In the genomic region with DNA sequence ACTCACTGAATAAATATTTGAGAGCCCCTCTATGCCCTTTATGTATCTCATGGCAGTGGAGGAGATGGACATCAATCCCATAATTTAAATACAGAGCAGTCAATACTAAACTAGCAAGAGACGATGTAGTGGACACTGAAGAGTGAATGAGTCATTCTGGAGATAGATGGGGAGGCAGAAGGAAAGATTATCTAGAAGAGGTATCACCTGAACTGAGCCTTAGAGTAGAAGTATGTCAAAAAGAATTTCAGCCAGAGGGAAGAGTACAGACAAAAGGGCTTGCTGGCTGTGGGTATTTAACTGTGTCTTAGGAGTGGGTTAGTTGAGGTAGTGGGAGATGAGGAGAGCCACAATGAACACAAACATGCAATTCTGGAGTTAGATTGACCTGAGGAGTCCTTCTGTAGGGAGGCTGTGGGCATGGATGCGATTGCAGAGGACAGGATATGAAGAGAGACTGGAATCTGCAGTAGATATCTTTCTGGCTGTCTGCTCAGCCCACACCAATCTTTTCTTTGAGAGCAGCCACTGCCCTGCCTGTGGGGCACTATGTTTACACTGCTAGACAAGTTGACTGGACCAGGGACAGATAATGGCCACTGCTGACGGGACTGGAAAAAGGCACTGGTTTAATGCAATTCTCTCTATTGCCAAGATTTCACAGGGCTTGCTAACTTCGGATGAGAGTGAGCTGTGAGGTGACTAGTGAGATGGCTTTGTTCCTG, we compare ENCODE assay signal across 23 cellular contexts.
A peak's percentile ranks its signal among the peaks of the same experiment; 100 is the strongest.
DNase-seq lines count a peak whose midpoint lies in the region; ATAC-seq, FAIRE-seq and TF ChIP-seq lines count a peak whose summit lies in the region.
"Had no signal": no experiment of that assay in that cellular context is flagged by ENCODE, and none has a peak within 500 bp of the region (broad histone marks: within the 10 kb centered on the region; RNA-seq: fewer than 3 reads in every experiment).

No MANE protein-coding gene starts in this region.

- H3K9ac ChIP-seq in HCT116 (ENCODE audit: low read length) = 0 out of 2 replicates have a peak overlapping the region, but pooled peaks have one; percentile 3

- RAD21 ChIA-PET in HCT116 (lab: Charles Lee; ENCODE audit: low non-redundant PET in 1 of 2, low total read pairs in 2 of 2, uncharacterized antibody in 2 of 2, unreplicated experiment in 2 of 2) = no interaction called here

- H3K4me2 ChIP-seq in A549 (peak overlapping the region; percentile 19; the same call in 2 of the 3 replicates), HCT116 (ENCODE audit: low read length) (peak overlapping the region; percentile 67)

- H3K4me1 ChIP-seq in A549 = peaks cover 18% of the 10 kb centered on the region; the same call in 2 of the 3 replicates
- peaks cover 57 to 88% of the 10 kb centered on the region in 2 experiments for H3K4me1 ChIP-seq in HCT116 (ENCODE audit: control insufficient read depth in 1 of 2, insufficient read depth in 2 of 2, low read length in 2 of 2)
- peaks cover 0 to 6% (median 0%) of the 10 kb centered on the region in 3 donors for H3K4me1 ChIP-seq in pancreas

- TF ChIP-seq EP300 in A549 (IDR thresholded peaks at IDR 0.05) = no peak

- no peak for TF ChIP-seq CTCF in A549 (IDR thresholded peaks at IDR 0.05)
- TF ChIP-seq CTCF in HCT116 (IDR thresholded peaks at IDR 0.05 in 2 of 3, conservative IDR thresholded peaks at IDR 0.05 in 1 of 3; ENCODE audit: borderline replicate concordance in 1 of 3, insufficient read depth in 1 of 3, low read depth in 2 of 3, low read length in 2 of 3) = no peak
- TF ChIP-seq CTCF in pancreas (IDR thresholded peaks at IDR 0.05) = no peak

- H3K27me3 ChIP-seq in HCT116 (ENCODE audit: insufficient read depth, low read length) = no peaks in the 10 kb centered on the region
- H3K27me3 ChIP-seq in pancreas = no peaks in the 10 kb centered on the region

- ATAC-seq in A549 = peak in 1 of 2 experiments; percentile 30; a peak in 1 of 6 replicates
- ATAC-seq in HCT116 = no peak
- peak in 3 of 4 donors; percentile 35 to 50 (median 46) for ATAC-seq in pancreas
- no peak for ATAC-seq in HG03108 (IDR thresholded peaks at IDR 0.05; ENCODE audit: unreplicated experiment)

- no peak overlapping the region for H3K27ac ChIP-seq in A549
- H3K27ac ChIP-seq in HCT116 (ENCODE audit: low read depth, low read length) = no peak overlapping the region
- H3K27ac ChIP-seq in pancreas = no peak overlapping the region
- H3K27ac ChIP-seq: SK-N-MC had no signal

- TF ChIP-seq RAD21 in A549 (conservative IDR thresholded peaks at IDR 0.05 in 1 of 2, IDR thresholded peaks at IDR 0.05 in 1 of 2) (no peak), HCT116 (IDR thresholded peaks at IDR 0.05; ENCODE audit: low read depth) (no peak)

- intact Hi-C loops in HCT116 (cut with micrococcal nuclease) (no loop called here), pancreas (cut with DNase I) (no loop called here)

- H3K36me3 ChIP-seq in HCT116 (ENCODE audit: control insufficient read depth in 1 of 2, insufficient read depth in 2 of 2, low read length in 2 of 2) (no peaks in the 10 kb centered on the region), pancreas (no peaks in the 10 kb centered on the region)

- H3K9me3 ChIP-seq in A549 = no peaks in the 10 kb centered on the region
- H3K9me3 ChIP-seq in HCT116 (ENCODE audit: control insufficient read depth in 1 of 2, insufficient read depth in 1 of 2, low read depth in 1 of 2, low read length in 2 of 2) = no peaks in the 10 kb centered on the region
- H3K9me3 ChIP-seq in pancreas = no peaks in the 10 kb centered on the region

- TF ChIP-seq POLR2A in A549 (IDR thresholded peaks at IDR 0.05; ENCODE audit: low read length) (no peak), HCT116 (IDR thresholded peaks at IDR 0.05; ENCODE audit: borderline replicate concordance, extremely low read depth, insufficient read depth, insufficient read length) (no peak)

- CTCF ChIA-PET in A549 (lab: Yijun Ruan, JAX) = interaction anchor here (1.5 to 2.1 kb wide), 2 partner anchors 9 to 34 kb away, joined by 5 to 6 read pairs; no protein-coding TSS in a partner anchor
- CTCF ChIA-PET in HCT116 (lab: Charles Lee) = no interaction called here

- POLR2A ChIA-PET in A549 (lab: Yijun Ruan, JAX) (no interaction called here), HCT116 (lab: Charles Lee) (no interaction called here)

- BruUV-seq in HCT116 (replicated peaks; lab: Mats Ljungman, UMichigan) = no TSS peak

- H3K4me3 ChIP-seq in A549 = no peak overlapping the region
- no peak overlapping the region for H3K4me3 ChIP-seq in HCT116 (replicated peaks in 1 of 2; ENCODE audit: low read depth in 1 of 2, low read length in 2 of 2)
- H3K4me3 ChIP-seq in pancreas = no peak overlapping the region
- H3K4me3 ChIP-seq: PC-9, SK-N-MC had no signal

- no peaks in the 10 kb centered on the region for H3K9me2 ChIP-seq in HCT116 (ENCODE audit: insufficient read depth)

- peaks cover 19% of the 10 kb centered on the region; the same call in 1 of the 2 replicates for H3K79me2 ChIP-seq in HCT116 (ENCODE audit: insufficient read depth, low read length)

- no peak for DNase-seq in A549 (ENCODE audit: low read depth in 1 of 2, low spot score in 1 of 2)
- DNase-seq in HCT116 (ENCODE audit: low read depth, low spot score) = no peak
- peak; percentile 75 for DNase-seq in islet precursor cell
- DNase-seq in pancreas = no peak
- no peak for DNase-seq in middle frontal gyrus (ENCODE audit: extremely low spot score, low spot score)
- no peak for DNase-seq in medulla oblongata (ENCODE audit: extremely low spot score)
- no peak for DNase-seq in stimulated activated CD4-positive, alpha-beta T cell treated with anti-CD3 and anti-CD28 coated beads, Interleukin-12 subunit alpha, Interleukin-12 subunit beta, amount 100 ng/mL, for 4 hours
- DNase-seq: 8988T; H7; KG1; MM.1S; NCI-H2029; NCI-H446; NCI-H526; NCI-H82; NK-92 treated with Interleukin-12 subunit alpha and Interleukin-12 subunit beta, amount 100 ng/mL, for 24 hours; PC-9; RPMI8226; SHP77 treated with DMSO at 0.1 percent for 48 hours had no signal

- FAIRE-seq in A549 (lab: Jason Lieb, UNC) (no peak), pancreas (lab: Jason Lieb, UNC) (no peak)
- FAIRE-seq: D721Med, GM18507 had no signal

- no peaks in the 10 kb centered on the region for H4K20me1 ChIP-seq in HCT116 (ENCODE audit: insufficient read depth)

- H2AFZ ChIP-seq in HCT116 (ENCODE audit: low read depth, low read length, poor library complexity, severe bottlenecking) = no peak overlapping the region
- H2AFZ ChIP-seq: PC-9 had no signal

- WGBS in A549 (ENCODE audit: missing lambda C conversion rate) = 70% methylated on average over 4 of the region's 4 CpGs
- WGBS in pancreas, 2 donors = 38 to 59% methylated on average over 4 of the region's 4 CpGs

TF ChIP-seq in A549, 52 proteins besides CTCF, POLR2A, EP300 and RAD21 (continues in another document):
- TF ChIP-seq HOXB13 (CRISPR knock-in tag; IDR thresholded peaks at IDR 0.05; ENCODE audit: low read depth) = no peak
- no peak for TF ChIP-seq ELK1 (IDR thresholded peaks at IDR 0.05; ENCODE audit: low read depth, low read length)
- TF ChIP-seq FOSL2 (IDR thresholded peaks at IDR 0.05) = no peak
- no peak for TF ChIP-seq FOSL2 (CRISPR knock-in tag; IDR thresholded peaks at IDR 0.05)
- no peak for TF ChIP-seq RARB (CRISPR knock-in tag; IDR thresholded peaks at IDR 0.05)
- no peak for TF ChIP-seq TP53 (CRISPR knock-in tag; IDR thresholded peaks at IDR 0.05)
- TF ChIP-seq ZNF302 (CRISPR knock-in tag; IDR thresholded peaks at IDR 0.05) = no peak
- TF ChIP-seq JUNB (IDR thresholded peaks at IDR 0.05) = no peak
- no peak for TF ChIP-seq CHD2 (IDR thresholded peaks at IDR 0.05; ENCODE audit: low read length, partially characterized antibody)
- no peak for TF ChIP-seq HDAC2 (IDR thresholded peaks at IDR 0.05)
- no peak for TF ChIP-seq MAX (IDR thresholded peaks at IDR 0.05)
- TF ChIP-seq RFX5 (IDR thresholded peaks at IDR 0.05) = no peak

TF ChIP-seq in HCT116, 20 proteins besides CTCF, POLR2A, EP300 and RAD21:
- TF ChIP-seq ZFX (IDR thresholded peaks at IDR 0.05) (no peak), JUND (IDR thresholded peaks at IDR 0.05) (0 out of 2 replicates have a peak, but pooled peaks have one; percentile 15), FOSL1 (IDR thresholded peaks at IDR 0.05; ENCODE audit: low read depth) (0 out of 2 replicates have a peak, but pooled peaks have one; percentile 15)

Comparison
In these comparisons a context has a peak if more than half of its experiments do, and no peak if none do; other contexts are left out.
1. ATAC-seq: peak in pancreas (3 of 4); none in HCT116 (single experiment) and HG03108 (single experiment).